Comparison of ENCODE assay signal across 8 cellular contexts in genomic region chr11:10856689-10857603, GRCh38. TPM values are rescaled to one million over a fixed set of nuclear protein-coding genes. Genes with fewer than 3 reads are reported as not detected.
DNase-seq lines count a peak whose midpoint lies in the region; ATAC-seq and TF ChIP-seq lines count a peak whose summit lies in the region.

No MANE protein-coding gene starts in this region.

- H3K4me3 ChIP-seq in MG63: peak overlapping the region; percentile 91
- H3K4me3 ChIP-seq in neural progenitor cell: peak overlapping the region; percentile 90

- peaks cover 25 to 33% of the 10 kb centered on the region in 2 donors for H3K36me3 Mint-ChIP-seq in activated T-cell treated with anti-CD3 and anti-CD28 coated beads, Interleukin-2, amount 50 U/mL, for 72 hours (ENCODE audit: insufficient read depth in 2 of 2)
- peaks cover 30% of the 10 kb centered on the region for H3K36me3 Mint-ChIP-seq in neural progenitor cell

- H3K27ac Mint-ChIP-seq in activated T-cell treated with anti-CD3 and anti-CD28 coated beads, Interleukin-2, amount 50 U/mL, for 72 hours: peak overlapping the region; percentile 96
- peak overlapping the region; percentile 99 for H3K27ac Mint-ChIP-seq in neural progenitor cell

- peak overlapping the region; percentile 88 for H3K27ac ChIP-seq in neural progenitor cell

- peaks cover 0 to 2% of the 10 kb centered on the region in 2 donors for H3K9me3 Mint-ChIP-seq in activated T-cell treated with anti-CD3 and anti-CD28 coated beads, Interleukin-2, amount 50 U/mL, for 72 hours
- H3K9me3 Mint-ChIP-seq in neural progenitor cell: no peaks in the 10 kb centered on the region

- H3K79me2 ChIP-seq in neural progenitor cell (ENCODE audit: low read depth): peaks cover 69% of the 10 kb centered on the region

- no peaks in the 10 kb centered on the region for H3K27me3 Mint-ChIP-seq in activated T-cell treated with anti-CD3 and anti-CD28 coated beads, Interleukin-2, amount 50 U/mL, for 72 hours (ENCODE audit: low read depth)
- peaks cover 6% of the 10 kb centered on the region for H3K27me3 Mint-ChIP-seq in neural progenitor cell (ENCODE audit: insufficient read depth, low read depth)

- H3K36me3 ChIP-seq in MG63: peaks cover 48% of the 10 kb centered on the region
- peaks cover 34% of the 10 kb centered on the region for H3K36me3 ChIP-seq in neural progenitor cell

- no peak for TF ChIP-seq CTCF in neural progenitor cell (IDR thresholded peaks at IDR 0.05)

- H3K4me3 Mint-ChIP-seq in activated T-cell treated with anti-CD3 and anti-CD28 coated beads, Interleukin-2, amount 50 U/mL, for 72 hours: peak overlapping the region; percentile 94 to 100
- H3K4me3 Mint-ChIP-seq in neural progenitor cell: peak overlapping the region; percentile 100

- POLR2A ChIA-PET in HEK293T (lab: Yijun Ruan, JAX): interaction anchor here (0.7 to 2.8 kb wide), 7 partner anchors 10 to 106 kb away, joined by 3 to 35 read pairs (median 8); partner anchors contain the start of genes CTR9 and EIF4G2

- H2AFZ ChIP-seq in neural progenitor cell (replicated peaks): peak overlapping the region; percentile 94

- ATAC-seq in activated T-cell treated with anti-CD3 and anti-CD28 coated beads, Interleukin-2, amount 50 U/mL, for 72 hours (replicated peaks in 1 of 2): peak; percentile 3 to 8

- H4K20me1 ChIP-seq in neural progenitor cell (ENCODE audit: low read depth): peaks cover 12% of the 10 kb centered on the region

- DNase-seq in A172 (ENCODE audit: low spot score): peak; percentile 67
- peak; percentile 68 for DNase-seq in ELR (ENCODE audit: low read depth)
- peak; percentile 28 for DNase-seq in HEK293T (ENCODE audit: extremely low spot score)
- peak; percentile 45 for DNase-seq in MG63
- peak in 1 of 2 donors; percentile 30 for DNase-seq in activated T-cell treated with anti-CD3 and anti-CD28 coated beads, Interleukin-2, amount 50 U/mL, for 72 hours
- DNase-seq in globus pallidus (ENCODE audit: low spot score): peak; percentile 46
- peak; percentile 66 for DNase-seq in neural progenitor cell (ENCODE audit: low spot score)
- no peak for DNase-seq in activated gamma-delta T cell treated with Interleukin-2 at 50 U/mL for 16 hours

- H3K4me1 Mint-ChIP-seq in activated T-cell treated with anti-CD3 and anti-CD28 coated beads, Interleukin-2, amount 50 U/mL, for 72 hours (ENCODE audit: low read depth): peaks cover 53% of the 10 kb centered on the region
- peaks cover 16% of the 10 kb centered on the region for H3K4me1 Mint-ChIP-seq in neural progenitor cell

- H3K4me1 ChIP-seq in neural progenitor cell: peaks cover 23% of the 10 kb centered on the region

- H3K9me3 ChIP-seq in MG63 (no peaks in the 10 kb centered on the region), neural progenitor cell (ENCODE audit: low read depth) (no peaks in the 10 kb centered on the region)

- H3K27me3 ChIP-seq in MG63 (no peaks in the 10 kb centered on the region), neural progenitor cell (no peaks in the 10 kb centered on the region)

- peak overlapping the region; percentile 87 for H3K9ac ChIP-seq in neural progenitor cell

- peaks cover 50% of the 10 kb centered on the region for H3F3A ChIP-seq in neural progenitor cell (ENCODE audit: low read depth)

- CTCF ChIA-PET in HEK293T (lab: Yijun Ruan, JAX): no interaction called here

- peak overlapping the region; percentile 96 for H3K4me2 ChIP-seq in neural progenitor cell

TF ChIP-seq in HEK293T, 16 proteins besides CTCF, POLR2A, EP300 and RAD21:
- TF ChIP-seq PKNOX1 (IDR thresholded peaks at IDR 0.05) (no peak), BHLHE40 (IDR thresholded peaks at IDR 0.05; ENCODE audit: borderline replicate concordance) (no peak), SP1 (IDR thresholded peaks at IDR 0.05) (no peak), TARDBP (IDR thresholded peaks at IDR 0.05) (no peak), NFRKB (IDR thresholded peaks at IDR 0.05) (no peak), FOXA1 (IDR thresholded peaks at IDR 0.05) (no peak), ARNT (IDR thresholded peaks at IDR 0.05) (no peak), ELF4 (IDR thresholded peaks at IDR 0.05) (no peak), L3MBTL2 (conservative IDR thresholded peaks at IDR 0.05) (no peak), HDGF (IDR thresholded peaks at IDR 0.05; ENCODE audit: borderline replicate concordance) (no peak)

RNA-seq across cellular contexts. Expression of gene ZBED5, which starts 0.9 kb away (rescaled TPM):
- total RNA-seq in A172 (2014; rRNA removed; shearing (Covaris generic)): 43.0 and 46.8 TPM in 2 replicates
- 13.9 and 43.3 TPM in 2 replicates for total RNA-seq in MG63 (2014; rRNA removed; shearing (Covaris generic); ENCODE audit: low replicate concordance)
- 10 to 100 TPM; 46.1 to 46.4 TPM for total RNA-seq in activated T-cell treated with anti-CD3 and anti-CD28 coated beads, Interleukin-2, amount 50 U/mL, for 72 hours
- 70.9 and 87.9 TPM in 2 replicates for total RNA-seq in neural progenitor cell (ENCODE audit: low replicate concordance)

RNA-seq across cellular contexts. Expression of gene EIF4G2, which starts 48.2 kb away (rescaled TPM):
- total RNA-seq in A172 (2014; rRNA removed; shearing (Covaris generic)): 800 and 932 TPM in 2 replicates
- total RNA-seq in MG63 (2014; rRNA removed; shearing (Covaris generic); ENCODE audit: low replicate concordance): 831 and 1,059 TPM in 2 replicates
- 100 to 1,000 TPM; 807 to 864 TPM for total RNA-seq in activated T-cell treated with anti-CD3 and anti-CD28 coated beads, Interleukin-2, amount 50 U/mL, for 72 hours
- 790 and 1,052 TPM in 2 replicates for total RNA-seq in neural progenitor cell (ENCODE audit: low replicate concordance)
